In genomic region chr17:59513934-59514841, GRCh38 we compare ENCODE assay signal across 1 cellular context.
TF ChIP-seq lines count a peak whose summit lies in the region.

No MANE protein-coding gene starts in this region.

TF ChIP-seq in HepG2, 621 proteins besides CTCF, POLR2A, EP300 and RAD21 (continued from another document and continues in another):
- TF ChIP-seq ARID4A (CRISPR knock-in tag; IDR thresholded peaks at IDR 0.05; ENCODE audit: borderline replicate concordance) (peak; percentile 58; the same call in 1 of the 2 replicates), ZBTB8A (CRISPR knock-in tag; IDR thresholded peaks at IDR 0.05; ENCODE audit: borderline replicate concordance, low read depth) (no peak), AGO1 (IDR thresholded peaks at IDR 0.05; ENCODE audit: low read depth, low read length, poor library complexity, severe bottlenecking) (no peak), ZNF737 (CRISPR knock-in tag; IDR thresholded peaks at IDR 0.05; ENCODE audit: borderline replicate concordance) (no peak), E2F1 (CRISPR knock-in tag; IDR thresholded peaks at IDR 0.05) (no peak), FOXJ3 (CRISPR knock-in tag; IDR thresholded peaks at IDR 0.05; ENCODE audit: borderline replicate concordance) (peak; percentile 97), ATF7 (IDR thresholded peaks at IDR 0.05) (no peak), ATF7 (CRISPR knock-in tag; IDR thresholded peaks at IDR 0.05) (no peak), BCLAF1 (IDR thresholded peaks at IDR 0.05) (no peak), SIX1 (CRISPR knock-in tag; IDR thresholded peaks at IDR 0.05; ENCODE audit: borderline replicate concordance) (peak; percentile 73; the same call in 1 of the 2 replicates), ZNF549 (CRISPR knock-in tag; IDR thresholded peaks at IDR 0.05) (no peak), ONECUT2 (CRISPR knock-in tag; IDR thresholded peaks at IDR 0.05) (peak; percentile 82), PHF8 (CRISPR knock-in tag; IDR thresholded peaks at IDR 0.05) (no peak), MED1 (CRISPR knock-in tag; IDR thresholded peaks at IDR 0.05) (peak; percentile 73), ATAD3A (CRISPR knock-in tag; IDR thresholded peaks at IDR 0.05) (no peak), ZNF703 (CRISPR knock-in tag; IDR thresholded peaks at IDR 0.05; ENCODE audit: borderline replicate concordance) (no peak), ERF (CRISPR knock-in tag; IDR thresholded peaks at IDR 0.05) (no peak), PAWR (CRISPR knock-in tag; IDR thresholded peaks at IDR 0.05; ENCODE audit: borderline replicate concordance) (no peak), HIVEP1 (CRISPR knock-in tag; IDR thresholded peaks at IDR 0.05) (no peak), GFI1 (CRISPR knock-in tag; IDR thresholded peaks at IDR 0.05; ENCODE audit: borderline replicate concordance) (peak; percentile 85), ELF4 (CRISPR knock-in tag; IDR thresholded peaks at IDR 0.05; ENCODE audit: borderline replicate concordance) (no peak), LCORL (IDR thresholded peaks at IDR 0.05) (peak; percentile 98), LCORL (CRISPR knock-in tag; IDR thresholded peaks at IDR 0.05) (peak; percentile 99), ZNF512 (CRISPR knock-in tag; IDR thresholded peaks at IDR 0.05) (no peak), ZNF3 (CRISPR knock-in tag; IDR thresholded peaks at IDR 0.05) (no peak), RORA (CRISPR knock-in tag; IDR thresholded peaks at IDR 0.05) (no peak), ZNF670 (CRISPR knock-in tag; IDR thresholded peaks at IDR 0.05; ENCODE audit: borderline replicate concordance) (no peak), SIN3A (IDR thresholded peaks at IDR 0.05; ENCODE audit: borderline replicate concordance, low read depth, low read length) (no peak), NFE2L2 (IDR thresholded peaks at IDR 0.05; ENCODE audit: low read length) (no peak), MYNN (CRISPR knock-in tag; IDR thresholded peaks at IDR 0.05; ENCODE audit: low read depth) (no peak), ZNF256 (CRISPR knock-in tag; conservative IDR thresholded peaks at IDR 0.05) (no peak), HMG20B (CRISPR knock-in tag; conservative IDR thresholded peaks at IDR 0.05) (no peak), TFAP4 (IDR thresholded peaks at IDR 0.05; ENCODE audit: borderline replicate concordance, low read depth) (peak; percentile 30; the same call in 1 of the 2 replicates), ZNF280B (CRISPR knock-in tag; IDR thresholded peaks at IDR 0.05; ENCODE audit: borderline replicate concordance) (no peak), ZFP36L2 (CRISPR knock-in tag; IDR thresholded peaks at IDR 0.05) (no peak), HOXD1 (CRISPR knock-in tag; IDR thresholded peaks at IDR 0.05) (no peak), HNRNPK (IDR thresholded peaks at IDR 0.05; ENCODE audit: low read depth, low read length, poor library complexity, severe bottlenecking) (no peak), NPAS2 (CRISPR knock-in tag; IDR thresholded peaks at IDR 0.05; ENCODE audit: borderline replicate concordance) (no peak), ZSCAN21 (CRISPR knock-in tag; IDR thresholded peaks at IDR 0.05; ENCODE audit: borderline replicate concordance) (no peak), NR2C2 (CRISPR knock-in tag; IDR thresholded peaks at IDR 0.05; ENCODE audit: borderline replicate concordance) (no peak; the same call in 1 of the 2 replicates), SSRP1 (CRISPR knock-in tag; IDR thresholded peaks at IDR 0.05) (no peak), ZBTB40 (IDR thresholded peaks at IDR 0.05) (no peak), ZBTB40 (CRISPR knock-in tag; IDR thresholded peaks at IDR 0.05) (no peak), ZNF124 (CRISPR knock-in tag; IDR thresholded peaks at IDR 0.05) (no peak), ZNF251 (CRISPR knock-in tag; IDR thresholded peaks at IDR 0.05) (no peak), ZNF564 (CRISPR knock-in tag; IDR thresholded peaks at IDR 0.05) (no peak), JUND (CRISPR knock-in tag; IDR thresholded peaks at IDR 0.05) (no peak)
